Comparison of ENCODE assay signal across 9 cellular contexts in genomic region chr1:109649380-109649987, GRCh38. TPM values are rescaled to one million over a fixed set of nuclear protein-coding genes. Genes with fewer than 3 reads are reported as not detected.
DNase-seq lines count a peak whose midpoint lies in the region; ATAC-seq and TF ChIP-seq lines count a peak whose summit lies in the region.
"Had no signal": no experiment of that assay in that cellular context is flagged by ENCODE, and none has a peak within 500 bp of the region (broad histone marks: within the 10 kb centered on the region; RNA-seq: fewer than 3 reads in every experiment).

No MANE protein-coding gene starts in this region.

- peaks cover 13% of the 10 kb centered on the region for H3K4me1 ChIP-seq in osteoblast (ENCODE audit: insufficient read depth, low read length)

- ATAC-seq in HG03439 (IDR thresholded peaks at IDR 0.05; ENCODE audit: unreplicated experiment): no peak
- ATAC-seq in stimulated activated naive CD8-positive, alpha-beta T cell treated with anti-CD3 and anti-CD28 coated beads, Interleukin-15, amount 100 ng/mL, for 72 hours: no peak
- ATAC-seq in activated T-helper 17 cell treated with anti-CD3 and anti-CD28 coated beads, Interleukin-2, amount 50 U/mL, for 72 hours (replicated peaks): no peak

- peak overlapping the region; percentile 56 for H3K4me3 ChIP-seq in osteoblast (ENCODE audit: insufficient read depth, low read length)

- no peak overlapping the region for H3K27ac Mint-ChIP-seq in stimulated activated naive CD8-positive, alpha-beta T cell treated with anti-CD3 and anti-CD28 coated beads, Interleukin-15, amount 100 ng/mL, for 72 hours
- H3K27ac Mint-ChIP-seq in activated T-helper 17 cell treated with anti-CD3 and anti-CD28 coated beads, Interleukin-2, amount 50 U/mL, for 72 hours: no peak overlapping the region

- TF ChIP-seq CTCF in osteoblast (IDR thresholded peaks at IDR 0.05; ENCODE audit: extremely low read depth, low read depth, low read length): peak; percentile 40

- H2AFZ ChIP-seq in osteoblast (ENCODE audit: low read length): peak overlapping the region; percentile 37

- H3K27me3 ChIP-seq in osteoblast (ENCODE audit: insufficient read depth, low read length): peaks cover 18% of the 10 kb centered on the region

- no peaks in the 10 kb centered on the region for H3K9me3 ChIP-seq in osteoblast (ENCODE audit: low read depth, low read length)

- H3K4me2 ChIP-seq in osteoblast (ENCODE audit: insufficient read depth, low read length): peak overlapping the region; percentile 72

- H3K4me3 Mint-ChIP-seq in stimulated activated naive CD8-positive, alpha-beta T cell treated with anti-CD3 and anti-CD28 coated beads, Interleukin-15, amount 100 ng/mL, for 72 hours: no peak overlapping the region
- H3K4me3 Mint-ChIP-seq in activated T-helper 17 cell treated with anti-CD3 and anti-CD28 coated beads, Interleukin-2, amount 50 U/mL, for 72 hours: no peak overlapping the region

- H3K27ac ChIP-seq in osteoblast (ENCODE audit: low read depth, low read length): no peak overlapping the region

- H3K4me1 Mint-ChIP-seq in stimulated activated naive CD8-positive, alpha-beta T cell treated with anti-CD3 and anti-CD28 coated beads, Interleukin-15, amount 100 ng/mL, for 72 hours: peaks cover 6% of the 10 kb centered on the region
- no peaks in the 10 kb centered on the region for H3K4me1 Mint-ChIP-seq in activated T-helper 17 cell treated with anti-CD3 and anti-CD28 coated beads, Interleukin-2, amount 50 U/mL, for 72 hours

- no peaks in the 10 kb centered on the region for H3K79me2 ChIP-seq in osteoblast (ENCODE audit: insufficient read depth, low read length)

- H3K36me3 Mint-ChIP-seq in activated T-helper 17 cell treated with anti-CD3 and anti-CD28 coated beads, Interleukin-2, amount 50 U/mL, for 72 hours (ENCODE audit: low read depth): no peaks in the 10 kb centered on the region

- H3K27me3 Mint-ChIP-seq in stimulated activated naive CD8-positive, alpha-beta T cell treated with anti-CD3 and anti-CD28 coated beads, Interleukin-15, amount 100 ng/mL, for 72 hours: peaks cover 26% of the 10 kb centered on the region
- peaks cover 4% of the 10 kb centered on the region for H3K27me3 Mint-ChIP-seq in activated T-helper 17 cell treated with anti-CD3 and anti-CD28 coated beads, Interleukin-2, amount 50 U/mL, for 72 hours

- DNase-seq in ELR (ENCODE audit: low read depth) (peak; percentile 66), NCI-H2196 (lab: John Stamatoyannopoulos, UW; ENCODE audit: unreplicated experiment) (peak; percentile 51), dedifferentiated amniotic fluid mesenchymal stem cell (ENCODE audit: extremely low spot score) (peak; percentile 41), osteoblast (ENCODE audit: insufficient read length, low spot score, missing footprints) (no peak), activated T-cell treated with anti-CD3 and anti-CD28 coated beads for 4 hours (no peak)
- no peak for DNase-seq in stimulated activated naive CD8-positive, alpha-beta T cell treated with anti-CD3 and anti-CD28 coated beads, Interleukin-15, amount 100 ng/mL, for 72 hours
- DNase-seq: occipital lobe had no signal

- no peaks in the 10 kb centered on the region for H3K36me3 ChIP-seq in osteoblast (ENCODE audit: insufficient read depth, low read length)

- no peaks in the 10 kb centered on the region for H3K9me3 Mint-ChIP-seq in stimulated activated naive CD8-positive, alpha-beta T cell treated with anti-CD3 and anti-CD28 coated beads, Interleukin-15, amount 100 ng/mL, for 72 hours
- no peaks in the 10 kb centered on the region for H3K9me3 Mint-ChIP-seq in activated T-helper 17 cell treated with anti-CD3 and anti-CD28 coated beads, Interleukin-2, amount 50 U/mL, for 72 hours

- no peaks in the 10 kb centered on the region for H4K20me1 ChIP-seq in osteoblast (ENCODE audit: insufficient read depth, low read length)

RNA-seq across cellular contexts. Expression of gene GSTM4, which starts 6.4 kb away (rescaled TPM):
- 9.4 and 13.8 TPM in 2 replicates for total RNA-seq in osteoblast
- 10 to 100 TPM; 16.2 to 20.1 TPM for total RNA-seq in activated T-helper 17 cell treated with anti-CD3 and anti-CD28 coated beads, Interleukin-2, amount 50 U/mL, for 72 hours

RNA-seq across cellular contexts. Expression of gene GSTM2, which starts 18.4 kb away (rescaled TPM):
- 14.8 and 16.2 TPM in 2 replicates for total RNA-seq in osteoblast
- total RNA-seq in activated T-helper 17 cell treated with anti-CD3 and anti-CD28 coated beads, Interleukin-2, amount 50 U/mL, for 72 hours: 10 to 100 TPM; 18.5 to 27.5 TPM

RNA-seq across cellular contexts. Expression of gene AMPD2, which starts 29.8 kb away (rescaled TPM):
- total RNA-seq in osteoblast: 55.4 and 59.4 TPM in 2 replicates
- 100 to 1,000 TPM in 1 of 2 donors, 10 to 100 TPM in 1; 97.1 to 135 TPM for total RNA-seq in activated T-helper 17 cell treated with anti-CD3 and anti-CD28 coated beads, Interleukin-2, amount 50 U/mL, for 72 hours

RNA-seq across cellular contexts. Expression of gene GNAT2, which starts 30.1 kb away (rescaled TPM):
- 0.29 and 0.72 TPM in 2 replicates for total RNA-seq in osteoblast
- under 1 TPM; 0.32 to 0.54 TPM for total RNA-seq in activated T-helper 17 cell treated with anti-CD3 and anti-CD28 coated beads, Interleukin-2, amount 50 U/mL, for 72 hours
- total RNA-seq: occipital lobe had no signal

RNA-seq across cellular contexts. Expression of gene GSTM1, which starts 38.1 kb away (rescaled TPM):
- not detected in 2 replicates for total RNA-seq in osteoblast
- 10 to 100 TPM in 1 of 2 donors, not detected in 1; 86.5 TPM for total RNA-seq in activated T-helper 17 cell treated with anti-CD3 and anti-CD28 coated beads, Interleukin-2, amount 50 U/mL, for 72 hours
- total RNA-seq: occipital lobe had no signal

Comparison
In these comparisons a context has a peak if more than half of its experiments do, and no peak if none do; other contexts are left out.
1. DNase-seq: peak in ELR (single experiment), NCI-H2196 (single experiment) and dedifferentiated amniotic fluid mesenchymal stem cell (single experiment); none in osteoblast (single experiment), stimulated activated naive CD8-positive, alpha-beta T cell treated with anti-CD3 and anti-CD28 coated beads, Interleukin-15, amount 100 ng/mL, for 72 hours (0 of 2) and activated T-cell treated with anti-CD3 and anti-CD28 coated beads for 4 hours (single experiment).